1 cellular context compared by ENCODE assay signal in the genomic region with DNA sequence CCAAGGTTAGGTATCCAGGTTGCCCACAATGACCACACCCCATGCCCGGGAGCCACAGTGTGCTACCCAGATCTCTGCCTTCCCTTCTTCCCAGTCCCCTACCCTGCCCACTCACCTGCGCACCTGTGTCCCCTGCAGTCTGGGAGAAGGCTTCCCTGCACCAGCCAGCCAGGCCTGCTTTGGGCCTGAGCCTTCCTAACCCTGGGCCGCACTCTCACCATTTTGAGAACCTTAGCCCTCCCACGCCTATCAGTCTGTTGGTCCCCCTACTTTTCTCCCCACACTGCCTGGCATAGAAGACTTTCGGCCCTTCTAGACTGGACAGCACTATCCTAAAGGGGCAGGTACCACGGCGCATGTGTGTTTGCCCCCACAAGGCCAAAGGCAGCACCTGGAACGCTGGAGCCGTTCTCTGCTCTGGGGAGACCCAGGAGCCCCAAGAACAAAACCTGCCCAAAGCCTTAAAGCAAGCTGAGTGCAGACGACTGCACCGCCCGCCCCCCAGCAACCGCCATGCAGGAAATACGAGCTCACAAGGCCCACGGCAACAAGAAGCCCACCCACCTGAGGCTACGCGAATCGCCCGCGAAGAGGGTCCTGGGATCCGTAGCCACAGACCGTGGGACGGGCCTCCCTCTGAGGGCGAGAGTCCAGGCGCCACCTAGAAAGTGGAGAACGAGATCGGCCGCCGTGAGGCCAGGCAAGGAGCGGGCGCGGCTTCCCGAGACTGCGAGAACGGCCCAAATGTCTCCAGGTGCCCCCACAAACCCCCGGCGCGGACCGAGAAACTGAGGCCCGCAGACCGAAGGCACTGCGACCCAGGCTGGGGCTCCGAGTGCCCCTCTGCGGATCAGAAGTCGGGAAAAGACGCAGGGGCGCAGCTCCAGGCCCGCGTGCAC.
TF ChIP-seq lines count a peak whose summit lies in the region.

No MANE protein-coding gene starts in this region.

TF ChIP-seq in K562, 482 proteins besides CTCF, POLR2A, EP300 and RAD21 (continued from another document):
- TF ChIP-seq ZNF592 (IDR thresholded peaks at IDR 0.05) (no peak), RB1 (IDR thresholded peaks at IDR 0.05; ENCODE audit: low read depth) (no peak), ZNF75A (CRISPR knock-in tag; IDR thresholded peaks at IDR 0.05) (no peak)
TF ChIP-seq in K562: peak in this region for 65.
